Comparison of ENCODE assay signal across 14 cellular contexts in the genomic region with DNA sequence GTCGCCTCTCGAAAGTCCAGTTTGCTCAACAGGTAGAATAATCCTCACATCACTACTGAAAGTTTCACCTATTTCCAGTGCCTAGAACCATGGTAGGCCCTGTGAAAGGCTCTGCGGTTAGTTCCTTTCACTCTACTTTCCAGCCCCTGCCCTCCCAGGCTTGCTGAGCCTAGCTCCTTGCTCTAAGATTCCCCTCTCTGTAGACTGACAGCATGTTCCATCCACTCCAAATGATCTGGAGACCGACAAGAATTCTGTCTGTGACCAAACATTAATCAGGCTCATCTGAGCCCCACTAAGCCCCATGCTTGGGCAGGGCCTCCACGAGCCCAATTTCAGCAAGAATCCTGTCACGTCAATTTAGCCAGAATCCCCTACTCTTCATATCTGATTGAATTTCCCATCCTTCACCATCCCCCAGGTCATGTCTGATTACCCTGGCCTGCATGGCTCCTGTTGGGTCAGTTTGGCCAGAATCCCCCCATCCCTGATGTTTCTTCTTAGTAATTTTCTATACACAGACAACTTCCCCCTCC.
DNase-seq lines count a peak whose midpoint lies in the region; ATAC-seq and TF ChIP-seq lines count a peak whose summit lies in the region.
"Had no signal": no experiment of that assay in that cellular context is flagged by ENCODE, and none has a peak within 500 bp of the region (broad histone marks: within the 10 kb centered on the region; RNA-seq: fewer than 3 reads in every experiment).

No MANE protein-coding gene starts in this region.

- H3K79me2 ChIP-seq in trophoblast cell (ENCODE audit: control insufficient read depth, insufficient read depth, low read length, poor library complexity): no peaks in the 10 kb centered on the region

- H4K12ac ChIP-seq in trophoblast cell (ENCODE audit: low read depth, low read length): no peak overlapping the region

- H2BK5ac ChIP-seq in trophoblast cell (ENCODE audit: low read depth, low read length, poor library complexity): peak overlapping the region; percentile 49

- H3K4ac ChIP-seq in trophoblast cell (ENCODE audit: low read depth, low read length): peak overlapping the region; percentile 37

- H3K4me1 ChIP-seq in esophagus muscularis mucosa: peaks cover 0 to 5% (median 0%) of the 10 kb centered on the region in 4 donors
- H3K4me1 ChIP-seq in trophoblast cell (ENCODE audit: control insufficient read depth in 1 of 2, insufficient read depth in 2 of 2, low read length in 2 of 2): peaks cover 15 to 30% of the 10 kb centered on the region in 2 experiments
- H3K4me1 ChIP-seq: A549, BLaER1 had no signal

- no peak overlapping the region for H3K9ac ChIP-seq in trophoblast cell (ENCODE audit: low read length)
- H3K9ac ChIP-seq: BLaER1, KMS-11 had no signal

- H4K8ac ChIP-seq in trophoblast cell (ENCODE audit: low read depth, low read length): peak overlapping the region; percentile 9

- no peaks in the 10 kb centered on the region for H3K27me3 ChIP-seq in esophagus muscularis mucosa
- H3K27me3 ChIP-seq in trophoblast cell (ENCODE audit: insufficient read depth, low read length): no peaks in the 10 kb centered on the region
- H3K27me3 ChIP-seq: BLaER1 had no signal

- peak overlapping the region; percentile 88 for H2BK12ac ChIP-seq in trophoblast cell (ENCODE audit: low read length)

- H2AK5ac ChIP-seq in trophoblast cell (ENCODE audit: low read length): peak overlapping the region; percentile 55

- WGBS in esophagus muscularis mucosa: 89% methylated on average over 6 of the region's 6 CpGs
- WGBS in trophoblast cell (ENCODE audit: extremely low coverage, insufficient coverage, insufficient read length): no CpG with 5 or more reads among the region's 6 CpGs

- no peak overlapping the region for H3K4me3 ChIP-seq in esophagus muscularis mucosa
- no peak overlapping the region for H3K4me3 ChIP-seq in trophoblast cell (ENCODE audit: low read depth, low read length)
- H3K4me3 ChIP-seq: A549, BLaER1 had no signal

- peak; percentile 62 for DNase-seq in SK-N-DZ (ENCODE audit: low spot score)
- DNase-seq in esophagus muscularis mucosa (ENCODE audit: extremely low spot score): peak; percentile 64
- no peak for DNase-seq in trophoblast cell
- no peak for DNase-seq in AG20443 (ENCODE audit: low spot score)
- DNase-seq in stimulated activated CD4-positive, alpha-beta T cell treated with anti-CD3 and anti-CD28 coated beads, Interleukin-12 subunit alpha, Interleukin-12 subunit beta, amount 100 ng/mL, for 4 hours: no peak
- DNase-seq: Calu3; CD8-positive, alpha-beta T cell; GF-D8; GOT3; H9 had no signal

- H3K9me3 ChIP-seq in esophagus muscularis mucosa: no peaks in the 10 kb centered on the region
- H3K9me3 ChIP-seq in trophoblast cell (ENCODE audit: insufficient read depth, low read depth, low read length): peaks cover 2% of the 10 kb centered on the region
- H3K9me3 ChIP-seq: A549, BLaER1 had no signal

- H3K36me3 ChIP-seq in esophagus muscularis mucosa (no peaks in the 10 kb centered on the region), trophoblast cell (ENCODE audit: control insufficient read depth in 1 of 2, insufficient read depth in 2 of 2, low read length in 2 of 2) (no peaks in the 10 kb centered on the region)
- H3K36me3 ChIP-seq: BLaER1 had no signal

- H3K4me2 ChIP-seq in trophoblast cell (ENCODE audit: low read length): no peak overlapping the region
- H3K4me2 ChIP-seq: A549, BLaER1, KMS-11 had no signal

- intact Hi-C loops in esophagus muscularis mucosa (cut with DNase I): no loop called here

- H3K27ac ChIP-seq in esophagus muscularis mucosa (replicated peaks in 1 of 4) (no peak overlapping the region), trophoblast cell (ENCODE audit: low read depth, low read length) (peak overlapping the region; percentile 82)
- H3K27ac ChIP-seq: A549, BLaER1, KMS-11 had no signal

- no peak overlapping the region for H2AFZ ChIP-seq in trophoblast cell (ENCODE audit: insufficient read depth, low read length, poor library complexity)

- H3K14ac ChIP-seq in trophoblast cell (ENCODE audit: low read length): peak overlapping the region; percentile 30

- TF ChIP-seq CTCF in esophagus muscularis mucosa (IDR thresholded peaks at IDR 0.05): no peak

- peak overlapping the region; percentile 10 for H3K18ac ChIP-seq in trophoblast cell (ENCODE audit: low read length)

- peak overlapping the region; percentile 57 for H2BK120ac ChIP-seq in trophoblast cell (ENCODE audit: insufficient read depth, low read length, poor library complexity)

- ATAC-seq in HG03432 (IDR thresholded peaks at IDR 0.05; ENCODE audit: unreplicated experiment): no peak
- ATAC-seq: A549; CD8-positive, alpha-beta T cell had no signal

- H3K23ac ChIP-seq in trophoblast cell (ENCODE audit: low read length): no peak overlapping the region

- no peak for TF ChIP-seq POLR2A in esophagus muscularis mucosa (IDR thresholded peaks at IDR 0.05; ENCODE audit: low read depth)

- peaks cover 37% of the 10 kb centered on the region for H3K79me1 ChIP-seq in trophoblast cell (ENCODE audit: low read length)

- H4K91ac ChIP-seq in trophoblast cell (ENCODE audit: low read depth, low read length): peak overlapping the region; percentile 91

- no peak for TF ChIP-seq EP300 in esophagus muscularis mucosa (IDR thresholded peaks at IDR 0.05)

Comparison
In these comparisons a context has a peak if more than half of its experiments do, and no peak if none do; other contexts are left out.
1. DNase-seq: peak in SK-N-DZ (single experiment) and esophagus muscularis mucosa (single experiment); none in trophoblast cell (0 of 2), AG20443 (single experiment) and stimulated activated CD4-positive, alpha-beta T cell treated with anti-CD3 and anti-CD28 coated beads, Interleukin-12 subunit alpha, Interleukin-12 subunit beta, amount 100 ng/mL, for 4 hours (single experiment).